Comparison of ENCODE assay signal across 29 cellular contexts in genomic region chr5:123147128-123147527, GRCh38. TPM values are rescaled to one million over a fixed set of nuclear protein-coding genes. Genes with fewer than 3 reads are reported as not detected.
"Had no signal": no experiment of that assay in that cellular context is flagged by ENCODE, and none has a peak within 500 bp of the region (broad histone marks: within the 10 kb centered on the region; RNA-seq: fewer than 3 reads in every experiment).

No MANE protein-coding gene starts in this region.

- H3K27me3 ChIP-seq: adrenal gland, breast epithelium, esophagus squamous epithelium had no signal

- H3K4me1 ChIP-seq: adrenal gland, breast epithelium had no signal

- DNase-seq: activated CD4-positive, alpha-beta memory T cell treated with anti-CD3 and anti-CD28 coated beads, Interleukin-2, amount 10 ng/mL, durations not matched to agents 7 days and 5 days; activated CD4-positive, alpha-beta T cell treated with anti-CD3 and anti-CD28 coated beads for 1 hour; activated CD4-positive, alpha-beta T cell treated with anti-CD3 and anti-CD28 coated beads for 4 hours; activated CD4-positive, alpha-beta T cell treated with anti-CD3 and anti-CD28 coated beads, Interleukin-2, amount 10 ng/mL, durations not matched to agents 7 days and 5 days; activated CD4-positive, alpha-beta T cell treated with anti-CD3 and anti-CD28 coated beads, Interleukin-2, amount 50 U/mL, for 4 hours; activated CD8-positive, alpha-beta memory T cell treated with anti-CD3 and anti-CD28 coated beads, Interleukin-2, amount 50 U/mL, for 48 hours; activated gamma-delta T cell; activated naive CD4-positive, alpha-beta T cell; activated naive CD4-positive, alpha-beta T cell treated with anti-CD3 and anti-CD28 coated beads, Interleukin-2, amount 10 ng/mL, durations not matched to agents 7 days and 5 days; activated naive CD8-positive, alpha-beta T cell treated with anti-CD3 and anti-CD28 coated beads for 36 hours; activated naive CD8-positive, alpha-beta T cell treated with anti-CD3 and anti-CD28 coated beads, Interleukin-2, amount 50 U/mL, for 24 hours; activated T-cell treated with anti-CD3 and anti-CD28 coated beads for 4 hours; activated T-cell treated with anti-CD3 and anti-CD28 coated beads, Interleukin-2, amount 50 U/mL, for 24 hours; activated T-cell treated with anti-CD3 and anti-CD28 coated beads, Interleukin-2, amount 50 U/mL, for 72 hours; adrenal gland; amygdala; aorta; effector CD8-positive, alpha-beta T cell; esophagus squamous epithelium; head of caudate nucleus; T-helper 2 cell had no signal

- H3K9me3 ChIP-seq: adrenal gland, breast epithelium, esophagus squamous epithelium had no signal

- FAIRE-seq: colon, endometrium, endothelial cell of umbilical vein, frontal cortex had no signal

- H3K27ac ChIP-seq: adrenal gland, breast epithelium, epithelial cell of prostate had no signal

- ATAC-seq: activated naive CD8-positive, alpha-beta T cell treated with anti-CD3 and anti-CD28 coated beads, Interleukin-2, amount 50 U/mL, for 24 hours; activated T-cell treated with anti-CD3 and anti-CD28 coated beads, Interleukin-2, amount 50 U/mL, for 72 hours; WTC11 had no signal

- H3K36me3 ChIP-seq: adrenal gland, breast epithelium, esophagus squamous epithelium had no signal

- H3K4me3 ChIP-seq: adrenal gland, breast epithelium, esophagus squamous epithelium had no signal

RNA-seq across cellular contexts. Expression of gene PRDM6, which starts 58.1 kb away (rescaled TPM):
- total RNA-seq: activated CD4-positive, alpha-beta memory T cell treated with anti-CD3 and anti-CD28 coated beads, Interleukin-2, amount 10 ng/mL, durations not matched to agents 7 days and 5 days; activated CD4-positive, alpha-beta T cell treated with anti-CD3 and anti-CD28 coated beads, Interleukin-2, amount 10 ng/mL, durations not matched to agents 7 days and 5 days; activated naive CD8-positive, alpha-beta T cell treated with anti-CD3 and anti-CD28 coated beads for 36 hours; T-helper 1 cell treated with Interleukin-12 subunit alpha and Interleukin-12 subunit beta and Interleukin-4 antibody, amounts not matched to agents 30 ng/mL and 1 ng/mL, for 36 hours had no signal
